9 cellular contexts compared by ENCODE assay signal in the genomic region with DNA sequence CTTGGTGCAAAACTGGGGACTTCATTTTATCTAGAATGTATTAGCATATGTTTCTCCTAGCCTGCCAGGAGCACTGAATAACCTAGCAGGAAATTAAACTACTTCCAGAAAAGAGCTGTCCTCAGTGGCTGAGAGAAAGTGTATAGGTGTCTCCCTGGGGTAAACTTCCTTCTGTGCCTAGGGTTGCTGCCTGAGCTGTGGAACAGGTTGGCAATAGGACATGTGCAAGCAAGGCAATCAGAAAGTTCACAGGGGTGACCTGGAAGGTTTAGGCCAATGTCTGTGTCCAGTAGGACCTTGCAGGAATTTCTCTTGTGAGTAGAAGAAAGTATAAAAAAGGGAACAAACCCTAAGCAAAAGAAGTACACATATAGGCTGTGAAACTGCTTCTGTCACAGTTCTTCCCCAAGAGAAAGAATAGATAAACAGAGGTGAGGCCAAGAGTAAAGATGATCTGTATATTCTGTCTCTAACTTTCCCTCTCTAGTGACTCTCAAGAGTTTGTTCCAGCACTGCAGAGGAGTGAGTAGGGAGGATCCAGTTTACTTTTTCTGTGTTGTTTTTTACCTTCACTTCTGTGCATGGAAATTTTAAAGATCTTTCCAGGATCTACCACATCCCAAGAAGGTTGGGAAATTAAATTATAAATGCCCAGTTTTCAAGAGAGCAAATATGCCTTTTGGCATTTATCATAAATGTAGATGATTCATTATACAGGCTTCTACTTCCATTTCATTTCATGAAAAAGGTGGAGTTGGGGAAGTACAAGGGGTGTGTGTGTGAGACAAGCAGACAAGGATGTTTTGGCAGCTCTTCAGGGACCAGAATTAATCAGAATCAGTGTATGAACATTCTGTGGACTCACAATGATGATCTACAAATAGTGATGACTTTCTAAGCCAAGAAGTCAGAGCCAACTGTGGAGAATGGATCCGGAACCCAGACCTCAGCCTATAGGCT.
A peak's percentile ranks its signal among the peaks of the same experiment; 100 is the strongest.
DNase-seq lines count a peak whose midpoint lies in the region; ATAC-seq lines count a peak whose summit lies in the region.
"Had no signal": no experiment of that assay in that cellular context is flagged by ENCODE, and none has a peak within 500 bp of the region (broad histone marks: within the 10 kb centered on the region; RNA-seq: fewer than 3 reads in every experiment).

No MANE protein-coding gene starts in this region.

- H3K4me2 ChIP-seq in skeletal muscle satellite cell (ENCODE audit: low read length) = peak overlapping the region; percentile 28

- H3K36me3 ChIP-seq in skeletal muscle satellite cell (ENCODE audit: insufficient read depth, low read length) = peaks cover 13% of the 10 kb centered on the region

- no peak for DNase-seq in activated T-cell treated with anti-CD3 and anti-CD28 coated beads, Interleukin-2, amount 50 U/mL, for 4 hours
- DNase-seq in activated T-cell treated with anti-CD3 and anti-CD28 coated beads, Interleukin-2, amount 50 U/mL, for 48 hours = no peak
- no peak for DNase-seq in T-cell
- no peak for DNase-seq in effector CD4-positive, alpha-beta T cell
- no peak for DNase-seq in medulla oblongata (ENCODE audit: extremely low spot score)
- DNase-seq in caudate nucleus (lab: John Stamatoyannopoulos, UW) = no peak
- DNase-seq: body of pancreas had no signal

- ATAC-seq in activated T-cell treated with anti-CD3 and anti-CD28 coated beads, Interleukin-2, amount 50 U/mL, for 4 hours = peak; percentile 68 to 72
- no peak for ATAC-seq in T-cell (replicated peaks in 1 of 4)
- ATAC-seq in esophagus mucosa = peak; percentile 75
- ATAC-seq: body of pancreas had no signal

- peaks cover 21% of the 10 kb centered on the region for H3K4me1 ChIP-seq in skeletal muscle satellite cell (ENCODE audit: control insufficient read depth, insufficient read depth, low read length)

- H3K27ac ChIP-seq in caudate nucleus (ENCODE audit: low read depth, low read length) = no peak overlapping the region
- H3K27ac ChIP-seq: body of pancreas had no signal

- peak overlapping the region; percentile 81 to 85 for H3K27ac Mint-ChIP-seq in T-cell

- no peak overlapping the region for H3K9ac ChIP-seq in skeletal muscle satellite cell (ENCODE audit: low read depth, low read length)

- H3K4me3 Mint-ChIP-seq in activated T-cell treated with anti-CD3 and anti-CD28 coated beads, Interleukin-2, amount 50 U/mL, for 4 hours = no peak overlapping the region
- peak overlapping the region in 2 of 3 donors; percentile 4 to 63 for H3K4me3 Mint-ChIP-seq in T-cell

- H3K36me3 Mint-ChIP-seq in activated T-cell treated with anti-CD3 and anti-CD28 coated beads, Interleukin-2, amount 50 U/mL, for 4 hours (ENCODE audit: insufficient read depth) = no peaks in the 10 kb centered on the region
- no peaks in the 10 kb centered on the region for H3K36me3 Mint-ChIP-seq in T-cell

- POLR2A ChIA-PET in T-cell (lab: Charles Lee) = no interaction called here

- H3K4me1 Mint-ChIP-seq in activated T-cell treated with anti-CD3 and anti-CD28 coated beads, Interleukin-2, amount 50 U/mL, for 4 hours (ENCODE audit: low read depth) = peaks cover 87% of the 10 kb centered on the region
- peaks cover 86 to 89% (median 88%) of the 10 kb centered on the region in 3 donors for H3K4me1 Mint-ChIP-seq in T-cell

- no peaks in the 10 kb centered on the region for H3K9me3 Mint-ChIP-seq in activated T-cell treated with anti-CD3 and anti-CD28 coated beads, Interleukin-2, amount 50 U/mL, for 4 hours
- no peaks in the 10 kb centered on the region for H3K9me3 Mint-ChIP-seq in T-cell

- H3K4me3 ChIP-seq in skeletal muscle satellite cell (ENCODE audit: low read length) = no peak overlapping the region
- H3K4me3 ChIP-seq: body of pancreas had no signal

- CTCF ChIA-PET in T-cell (lab: Charles Lee) = interaction anchor here (0.6 to 1.0 kb wide), 2 partner anchors 51 to 361 kb away, joined by 3 to 4 read pairs; no protein-coding TSS in a partner anchor

- H3K9me3 ChIP-seq in skeletal muscle satellite cell (replicated peaks; ENCODE audit: low read length) = no peaks in the 10 kb centered on the region
- H3K9me3 ChIP-seq: body of pancreas had no signal

- H3K27me3 ChIP-seq in skeletal muscle satellite cell (ENCODE audit: control insufficient read depth, insufficient read depth, low read length) = no peaks in the 10 kb centered on the region
- H3K27me3 ChIP-seq: body of pancreas had no signal

- H3K27me3 Mint-ChIP-seq in activated T-cell treated with anti-CD3 and anti-CD28 coated beads, Interleukin-2, amount 50 U/mL, for 4 hours (ENCODE audit: low read depth) = no peaks in the 10 kb centered on the region
- no peaks in the 10 kb centered on the region for H3K27me3 Mint-ChIP-seq in T-cell

Comparison
In these comparisons a context has a peak if more than half of its experiments do, and no peak if none do; other contexts are left out.
1. ATAC-seq: peak in activated T-cell treated with anti-CD3 and anti-CD28 coated beads, Interleukin-2, amount 50 U/mL, for 4 hours (2 of 2) and esophagus mucosa (single experiment); none in T-cell (0 of 4).